Comparison of ENCODE assay signal across 16 cellular contexts in genomic region chr6:155861821-155862220, GRCh38.
DNase-seq lines count a peak whose midpoint lies in the region; ATAC-seq and TF ChIP-seq lines count a peak whose summit lies in the region.
"Had no signal": no experiment of that assay in that cellular context is flagged by ENCODE, and none has a peak within 500 bp of the region (broad histone marks: within the 10 kb centered on the region; RNA-seq: fewer than 3 reads in every experiment).

No MANE protein-coding gene starts in this region.

- H3K27me3 ChIP-seq in A673 (replicated peaks; ENCODE audit: insufficient read depth, low read depth, low read length, poor library complexity), result no peaks in the 10 kb centered on the region
- H3K27me3 ChIP-seq: BLaER1 had no signal

- ATAC-seq in HG03432 (IDR thresholded peaks at IDR 0.05; ENCODE audit: unreplicated experiment) (no peak), GM21381 (IDR thresholded peaks at IDR 0.05; ENCODE audit: unreplicated experiment) (no peak)
- ATAC-seq: A549, GM12878 had no signal

- TF ChIP-seq CTCF in A673 (conservative IDR thresholded peaks at IDR 0.05; ENCODE audit: low read depth, low read length) (no peak), retinal pigment epithelial cell (conservative IDR thresholded peaks at IDR 0.05; ENCODE audit: low read depth, low read length) (no peak)

- intact Hi-C loops in A673 (cut with micrococcal nuclease; ENCODE audit: unreplicated experiment), result no loop called here

- no peaks in the 10 kb centered on the region for H3K4me1 ChIP-seq in A673 (ENCODE audit: insufficient read depth, low read length, poor library complexity, severe bottlenecking)
- H3K4me1 ChIP-seq: A549, BLaER1 had no signal

- POLR2A ChIA-PET in A673 (lab: Charles Lee; ENCODE audit: low non-redundant PET), result no interaction called here

- BruUV-seq in A673 (replicated peaks; lab: Mats Ljungman, UMichigan), result no TSS peak

- CTCF ChIA-PET in A673 (lab: Charles Lee), result no interaction called here

- no peaks in the 10 kb centered on the region for H3K9me3 ChIP-seq in A673 (ENCODE audit: low read depth, low read length, poor library complexity, severe bottlenecking)

- DNase-seq in A673 (ENCODE audit: low spot score) (peak; percentile 16), NCI-H1105 treated with DMSO at 0.1 percent for 48 hours (lab: John Stamatoyannopoulos, UW) (peak; percentile 74), dermis blood vessel endothelial cell (peak; percentile 63), retinal pigment epithelial cell (ENCODE audit: low read depth) (peak; percentile 38), SIG-M5 treated with dmso at 0.1 percent for 504 hours (lab: John Stamatoyannopoulos, UW; ENCODE audit: unreplicated experiment) (no peak)
- DNase-seq: CD4-positive, alpha-beta memory T cell; DND-41; EL; H9 had no signal

- H3K27ac ChIP-seq in A673 (ENCODE audit: low read depth, low read length, poor library complexity, severe bottlenecking), result no peak overlapping the region
- H3K27ac ChIP-seq: 22Rv1, A549, BLaER1, HL-60 had no signal

- H3K36me3 ChIP-seq in A673 (ENCODE audit: insufficient read depth, low read length, poor library complexity, severe bottlenecking), result no peaks in the 10 kb centered on the region
- H3K36me3 ChIP-seq: BLaER1 had no signal

- H3K4me3 ChIP-seq in A673 (ENCODE audit: low read depth, low read length, poor library complexity, severe bottlenecking) (no peak overlapping the region), retinal pigment epithelial cell (ENCODE audit: low read length) (no peak overlapping the region)
- H3K4me3 ChIP-seq: A549, BLaER1, GM12878 had no signal
